ENCODE assay signal across 8 cellular contexts in the genomic region with DNA sequence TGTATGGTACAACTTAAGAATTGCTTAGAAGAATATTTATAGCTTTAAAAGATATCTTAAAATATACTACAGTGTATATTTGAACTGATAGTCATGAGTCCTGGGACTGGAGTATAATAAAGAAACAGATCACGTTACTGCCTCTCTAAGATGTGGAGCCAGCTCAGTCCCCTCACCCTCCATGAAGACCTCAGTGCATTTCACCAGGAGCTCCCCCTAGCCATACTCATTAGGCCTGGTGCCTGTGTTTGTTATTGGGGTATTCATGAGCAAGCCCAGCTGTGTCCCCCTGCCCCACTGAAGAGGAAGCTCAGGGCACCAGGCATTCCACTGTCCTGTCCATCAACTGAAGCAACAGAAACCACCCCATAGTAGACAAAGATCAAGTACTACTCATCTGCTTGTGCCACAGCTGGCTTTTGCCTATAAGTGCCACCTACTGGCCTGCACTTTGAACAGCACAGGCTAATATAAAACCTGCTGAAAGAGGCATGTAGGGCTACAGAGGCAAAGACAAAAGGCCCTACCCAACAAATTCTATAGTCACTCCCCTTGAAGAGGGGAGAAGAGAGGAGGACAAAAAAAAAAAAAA.
DNase-seq lines count a peak whose midpoint lies in the region; ATAC-seq, FAIRE-seq and TF ChIP-seq lines count a peak whose summit lies in the region.

No MANE protein-coding gene starts in this region.

- ATAC-seq in GM18505 (IDR thresholded peaks at IDR 0.05; ENCODE audit: unreplicated experiment) = no peak
- no peak for ATAC-seq in Right ventricle myocardium inferior

- H3K4me3 ChIP-seq in HEK293 (ENCODE audit: low read depth, low read length) (no peak overlapping the region), endothelial cell of umbilical vein (replicated peaks in 1 of 3; ENCODE audit: insufficient read depth in 1 of 3, low read depth in 1 of 3, low read length in 3 of 3) (no peak overlapping the region)

- H3K27me3 ChIP-seq in endothelial cell of umbilical vein (ENCODE audit: control insufficient read depth in 2 of 2, insufficient read depth in 2 of 2, low read length in 2 of 2) = no peaks in the 10 kb centered on the region

- dilution Hi-C loops in endothelial cell of umbilical vein (cut with MboI; ENCODE audit: extremely low pct_ligation_motif_present, low sequenced_read_pairs) = no loop called here

- FAIRE-seq in endothelial cell of umbilical vein (lab: Jason Lieb, UNC) = peak; percentile 43

- CTCF ChIA-PET in GM10248 (lab: Yijun Ruan, JAX) (interaction anchor here (0.7 to 3.2 kb wide), 14 partner anchors 9 to 603 kb away, joined by 3 to 26 read pairs (median 4); no protein-coding TSS in a partner anchor), HEK293 (lab: Yijun Ruan, JAX) (interaction anchor here (0.6 to 2.3 kb wide), 13 partner anchors 9 to 1949 kb away, joined by 3 to 7 read pairs (median 3); no protein-coding TSS in a partner anchor), endothelial cell of umbilical vein (lab: Charles Lee) (interaction anchor here (0.7 to 3.0 kb wide), 24 partner anchors 9 to 1809 kb away, joined by 3 to 48 read pairs (median 4); no protein-coding TSS in a partner anchor)

- H3K9ac ChIP-seq in endothelial cell of umbilical vein (replicated peaks; ENCODE audit: extremely low read depth, insufficient read depth, low read length) = no peak overlapping the region

- DNase-seq in GM10248 (ENCODE audit: extremely low spot score) (peak; percentile 10), NCI-H69 (lab: John Stamatoyannopoulos, UW) (peak; percentile 74), endothelial cell of umbilical vein (ENCODE audit: low read depth, low spot score) (peak; percentile 26), stromal cell of bone marrow (ENCODE audit: low read depth) (peak; percentile 21), Right ventricle myocardium inferior (ENCODE audit: missing footprints) (no peak)
- DNase-seq in NK-92 treated with Interleukin-12 subunit alpha and Interleukin-12 subunit beta, amount 100 ng/mL, for 24 hours (lab: John Stamatoyannopoulos, UW) = no peak

- POLR2A ChIA-PET in GM10248 (lab: Yijun Ruan, JAX) = no interaction called here
- POLR2A ChIA-PET in HEK293 (lab: Yijun Ruan, JAX) = no interaction called here
- POLR2A ChIA-PET in endothelial cell of umbilical vein (lab: Charles Lee) = no interaction called here

- no peak overlapping the region for H3K27ac ChIP-seq in HEK293 (ENCODE audit: extremely low read depth, low read depth, low read length)
- no peak overlapping the region for H3K27ac ChIP-seq in endothelial cell of umbilical vein (ENCODE audit: insufficient read depth, low read depth, low read length)

- H3K79me2 ChIP-seq in endothelial cell of umbilical vein (ENCODE audit: control insufficient read depth, insufficient read depth, low read length) = no peaks in the 10 kb centered on the region

- peak overlapping the region; percentile 20 for H2AFZ ChIP-seq in endothelial cell of umbilical vein (ENCODE audit: low read depth, low read length)

- no peaks in the 10 kb centered on the region for H4K20me1 ChIP-seq in endothelial cell of umbilical vein (replicated peaks; ENCODE audit: control insufficient read depth, extremely low read depth, insufficient read depth, low read length)

- intact Hi-C loops in endothelial cell of umbilical vein (cut with micrococcal nuclease) (no loop called here), Right ventricle myocardium inferior (cut with DNase I) (no loop called here)

- TF ChIP-seq CTCF in GM10248 (IDR thresholded peaks at IDR 0.05; ENCODE audit: control extremely low read depth, extremely low read depth, low read depth, missing control alignments) = peak; percentile 74
- TF ChIP-seq CTCF in HEK293 (tag by site-specific recombination; IDR thresholded peaks at IDR 0.05) = no peak
- peak; percentile 33 to 44 for TF ChIP-seq CTCF in endothelial cell of umbilical vein (IDR thresholded peaks at IDR 0.05; ENCODE audit: extremely low read depth in 1 of 2, insufficient read depth in 1 of 2, low read depth in 1 of 2, low read length in 2 of 2)

- H3K36me3 ChIP-seq in HEK293 (ENCODE audit: control insufficient read depth in 2 of 2, insufficient read depth in 1 of 2, low read length in 2 of 2) (no peaks in the 10 kb centered on the region), endothelial cell of umbilical vein (ENCODE audit: control insufficient read depth in 2 of 2, extremely low read depth in 1 of 2, insufficient read depth in 2 of 2, low read length in 2 of 2) (no peaks in the 10 kb centered on the region)

- H3K9me1 ChIP-seq in endothelial cell of umbilical vein (replicated peaks; ENCODE audit: control insufficient read depth, extremely low read depth, insufficient read depth, low read length) = no peaks in the 10 kb centered on the region

- no peaks in the 10 kb centered on the region for H3K9me3 ChIP-seq in HEK293 (ENCODE audit: control insufficient read depth, insufficient read depth, low read depth, low read length)
- H3K9me3 ChIP-seq in endothelial cell of umbilical vein (replicated peaks; ENCODE audit: control insufficient read depth, insufficient read depth, low read length) = no peaks in the 10 kb centered on the region

- H3K4me2 ChIP-seq in endothelial cell of umbilical vein (ENCODE audit: insufficient read depth, low read length) = no peak overlapping the region

- TF ChIP-seq POLR2A in endothelial cell of umbilical vein (IDR thresholded peaks at IDR 0.05; ENCODE audit: low read depth, low read length) (no peak), GM18505 (IDR thresholded peaks at IDR 0.05; ENCODE audit: borderline replicate concordance, extremely low read depth, insufficient read depth, insufficient read length) (no peak)

- H3K4me1 ChIP-seq in HEK293 (ENCODE audit: control insufficient read depth, insufficient read depth, low read length) = no peaks in the 10 kb centered on the region
- H3K4me1 ChIP-seq in endothelial cell of umbilical vein (ENCODE audit: control insufficient read depth, extremely low read depth, insufficient read depth, low read length) = no peaks in the 10 kb centered on the region

- BruUV-seq in endothelial cell of umbilical vein (replicated peaks; lab: Mats Ljungman, UMichigan) = no TSS peak

TF ChIP-seq in HEK293, 187 proteins besides CTCF, POLR2A, EP300 and RAD21:
- peak; percentile 30 for TF ChIP-seq ZNF654 (tag by site-specific recombination; IDR thresholded peaks at IDR 0.05; ENCODE audit: low read depth)
- no peak for TF ChIP-seq ZNF510 (tag by site-specific recombination; IDR thresholded peaks at IDR 0.05; ENCODE audit: insufficient replicate concordance)

TF ChIP-seq in endothelial cell of umbilical vein, 7 proteins besides CTCF, POLR2A, EP300 and RAD21:
- TF ChIP-seq FOS (IDR thresholded peaks at IDR 0.05; ENCODE audit: borderline replicate concordance, insufficient read depth, low read length) (no peak), GATA2 (IDR thresholded peaks at IDR 0.05; ENCODE audit: insufficient read depth, insufficient read length, low read depth, low read length) (no peak), JUN (IDR thresholded peaks at IDR 0.05; ENCODE audit: borderline replicate concordance, insufficient read depth, insufficient read length, low read depth) (no peak), MYC (IDR thresholded peaks at IDR 0.05; ENCODE audit: low read depth, low read length) (no peak), POLR2AphosphoS5 (IDR thresholded peaks at IDR 0.05; ENCODE audit: insufficient read depth, low read depth, low read length) (no peak)

Comparison
In these comparisons a context has a peak if more than half of its experiments do, and no peak if none do; other contexts are left out.
1. DNase-seq: peak in GM10248 (single experiment), NCI-H69 (single experiment), endothelial cell of umbilical vein (single experiment) and stromal cell of bone marrow (single experiment); none in Right ventricle myocardium inferior (single experiment) and NK-92 treated with Interleukin-12 subunit alpha and Interleukin-12 subunit beta, amount 100 ng/mL, for 24 hours (single experiment).